ENCODE assay signal across 17 cellular contexts in the genomic region with DNA sequence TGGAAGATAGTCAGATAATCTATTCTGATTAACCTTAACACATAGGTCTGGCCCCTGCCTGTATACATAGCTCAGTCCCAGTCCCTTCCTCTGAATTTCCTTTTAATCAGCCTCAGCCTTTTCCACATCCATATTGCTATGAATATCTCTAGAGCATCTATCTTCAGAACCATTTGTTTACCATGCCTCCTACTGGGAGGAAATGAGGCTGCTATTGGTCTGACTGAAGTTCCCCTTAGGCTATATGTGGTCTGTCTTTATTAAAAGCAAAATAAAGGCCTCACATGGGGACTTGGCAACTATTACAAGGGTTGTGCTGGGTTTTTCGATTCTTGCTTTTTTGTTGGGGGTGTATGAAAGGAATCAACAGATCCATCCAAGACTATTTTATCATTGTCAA.
DNase-seq lines count a peak whose midpoint lies in the region; ATAC-seq and TF ChIP-seq lines count a peak whose summit lies in the region.
"Had no signal": no experiment of that assay in that cellular context is flagged by ENCODE, and none has a peak within 500 bp of the region (broad histone marks: within the 10 kb centered on the region; RNA-seq: fewer than 3 reads in every experiment).

No MANE protein-coding gene starts in this region.

- H3K4me2 ChIP-seq in fibroblast of lung (ENCODE audit: extremely low read depth, insufficient read depth, low read length), result no peak overlapping the region

- H3K27ac ChIP-seq in 22Rv1, result no peak overlapping the region
- H3K27ac ChIP-seq in SJCRH30, result no peak overlapping the region
- no peak overlapping the region for H3K27ac ChIP-seq in fibroblast of lung (ENCODE audit: insufficient read depth, low read length)
- H3K27ac ChIP-seq: cardiac muscle cell, neutrophil, upper lobe of right lung had no signal

- no peaks in the 10 kb centered on the region for H3K36me3 Mint-ChIP-seq in naive thymus-derived CD8-positive, alpha-beta T cell
- H3K36me3 Mint-ChIP-seq: IgD-negative memory B cell had no signal

- no peak overlapping the region for H2AFZ ChIP-seq in fibroblast of lung (ENCODE audit: low read length)

- no peak for ATAC-seq in naive thymus-derived CD8-positive, alpha-beta T cell
- ATAC-seq in HG03025 (IDR thresholded peaks at IDR 0.05; ENCODE audit: low FRiP score, unreplicated experiment), result no peak
- ATAC-seq: activated naive CD8-positive, alpha-beta T cell treated with anti-CD3 and anti-CD28 coated beads, Interleukin-2, amount 50 U/mL, for 24 hours; stimulated activated naive CD8-positive, alpha-beta T cell treated with anti-CD3 and anti-CD28 coated beads, Interleukin-15, Interleukin-2, amounts not matched to agents 100 U/mL and 50 U/mL, for 24 hours; upper lobe of right lung had no signal

- H3K4me3 Mint-ChIP-seq in naive thymus-derived CD8-positive, alpha-beta T cell, result no peak overlapping the region
- H3K4me3 Mint-ChIP-seq: activated naive CD8-positive, alpha-beta T cell treated with anti-CD3 and anti-CD28 coated beads, Interleukin-2, amount 50 U/mL, for 24 hours; IgD-negative memory B cell had no signal

- DNase-seq in ELR (ENCODE audit: low read depth) (peak; percentile 50), SJCRH30 (peak; percentile 26 to 78), fibroblast of lung (ENCODE audit: low read depth in 2 of 2) (peak in 1 of 2 donors; percentile 26), GM19240 (ENCODE audit: insufficient read length, low spot score) (no peak), NCI-H2107 treated with DMSO at 0.1 percent for 48 hours (lab: John Stamatoyannopoulos, UW; ENCODE audit: unreplicated experiment) (no peak)
- DNase-seq in naive thymus-derived CD8-positive, alpha-beta T cell, result no peak
- DNase-seq: activated naive CD8-positive, alpha-beta T cell treated with anti-CD3 and anti-CD28 coated beads, Interleukin-2, amount 50 U/mL, for 24 hours; midbrain; MV-4-11; stimulated activated naive CD8-positive, alpha-beta T cell treated with anti-CD3 and anti-CD28 coated beads, Interleukin-15, Interleukin-2, amounts not matched to agents 100 U/mL and 50 U/mL, for 24 hours; T-helper 1 cell; upper lobe of right lung had no signal

- peaks cover 0 to 3% (median 0%) of the 10 kb centered on the region in 9 donors for H3K9me3 Mint-ChIP-seq in naive thymus-derived CD8-positive, alpha-beta T cell
- H3K9me3 Mint-ChIP-seq: activated naive CD8-positive, alpha-beta T cell treated with anti-CD3 and anti-CD28 coated beads, Interleukin-2, amount 50 U/mL, for 24 hours had no signal

- POLR2A ChIA-PET in naive thymus-derived CD8-positive, alpha-beta T cell (lab: Charles Lee), result no interaction called here

- H4K20me1 ChIP-seq in fibroblast of lung (ENCODE audit: control insufficient read depth, extremely low read depth, insufficient read depth, low read length), result no peaks in the 10 kb centered on the region

- no peak overlapping the region for H3K9ac ChIP-seq in fibroblast of lung (ENCODE audit: insufficient read depth, low read length)

- no peaks in the 10 kb centered on the region for H3K4me1 Mint-ChIP-seq in naive thymus-derived CD8-positive, alpha-beta T cell
- H3K4me1 Mint-ChIP-seq: activated naive CD8-positive, alpha-beta T cell treated with anti-CD3 and anti-CD28 coated beads, Interleukin-2, amount 50 U/mL, for 24 hours; IgD-negative memory B cell had no signal

- no peaks in the 10 kb centered on the region for H3K27me3 ChIP-seq in SJCRH30
- no peaks in the 10 kb centered on the region for H3K27me3 ChIP-seq in fibroblast of lung (ENCODE audit: control insufficient read depth, insufficient read depth, low read length)
- H3K27me3 ChIP-seq: cardiac muscle cell, neutrophil, upper lobe of right lung had no signal

- no peak overlapping the region for H3K27ac Mint-ChIP-seq in naive thymus-derived CD8-positive, alpha-beta T cell
- H3K27ac Mint-ChIP-seq: activated naive CD8-positive, alpha-beta T cell treated with anti-CD3 and anti-CD28 coated beads, Interleukin-2, amount 50 U/mL, for 24 hours; IgD-negative memory B cell had no signal

- no peaks in the 10 kb centered on the region for H3K79me2 ChIP-seq in fibroblast of lung (ENCODE audit: control insufficient read depth, insufficient read depth, low read length)

- TF ChIP-seq CTCF in 22Rv1 (IDR thresholded peaks at IDR 0.05), result peak; percentile 24
- TF ChIP-seq CTCF in fibroblast of lung (conservative IDR thresholded peaks at IDR 0.05 in 1 of 2, IDR thresholded peaks at IDR 0.05 in 1 of 2; ENCODE audit: low read depth in 1 of 2, low read length in 2 of 2), result peak; percentile 12 to 39

- H3K27me3 Mint-ChIP-seq in naive thymus-derived CD8-positive, alpha-beta T cell, result no peaks in the 10 kb centered on the region
- H3K27me3 Mint-ChIP-seq: activated naive CD8-positive, alpha-beta T cell treated with anti-CD3 and anti-CD28 coated beads, Interleukin-2, amount 50 U/mL, for 24 hours; IgD-negative memory B cell had no signal

- H3K36me3 ChIP-seq in SJCRH30 (no peaks in the 10 kb centered on the region), fibroblast of lung (ENCODE audit: control insufficient read depth, insufficient read depth, low read length) (no peaks in the 10 kb centered on the region)
- H3K36me3 ChIP-seq: cardiac muscle cell, neutrophil, upper lobe of right lung had no signal

- H3K9me3 ChIP-seq in SJCRH30 (replicated peaks), result no peaks in the 10 kb centered on the region
- no peaks in the 10 kb centered on the region for H3K9me3 ChIP-seq in fibroblast of lung (ENCODE audit: control insufficient read depth, insufficient read depth, low read depth, low read length)
- H3K9me3 ChIP-seq: neutrophil, upper lobe of right lung had no signal

- H3K4me3 ChIP-seq in SJCRH30, result no peak overlapping the region
- no peak overlapping the region for H3K4me3 ChIP-seq in fibroblast of lung (replicated peaks in 1 of 4; ENCODE audit: control extremely low read depth in 1 of 4, insufficient read depth in 1 of 4, low read depth in 3 of 4, low read length in 4 of 4)
- H3K4me3 ChIP-seq: cardiac muscle cell, upper lobe of right lung had no signal

- H3K4me1 ChIP-seq in SJCRH30 (peaks cover 43% of the 10 kb centered on the region), fibroblast of lung (ENCODE audit: control insufficient read depth, extremely low read depth, insufficient read depth, low read length) (peaks cover 2% of the 10 kb centered on the region)
- H3K4me1 ChIP-seq: upper lobe of right lung had no signal

Comparison
In these comparisons a context has a peak if more than half of its experiments do, and no peak if none do; other contexts are left out.
1. DNase-seq: peak in ELR (single experiment) and SJCRH30 (2 of 2); none in GM19240 (single experiment), naive thymus-derived CD8-positive, alpha-beta T cell (0 of 10) and NCI-H2107 treated with DMSO at 0.1 percent for 48 hours (single experiment).